Comparison of ENCODE assay signal across 1 cellular context in genomic region chr1:146036990-146037646, GRCh38.
TF ChIP-seq lines count a peak whose summit lies in the region.

No MANE protein-coding gene starts in this region.

TF ChIP-seq in K562, 482 proteins besides CTCF, POLR2A, EP300 and RAD21 (continued from another document):
- TF ChIP-seq PREB (CRISPR knock-in tag; IDR thresholded peaks at IDR 0.05) (no peak), TAF7 (tag; IDR thresholded peaks at IDR 0.05) (no peak), ZBTB26 (CRISPR knock-in tag; IDR thresholded peaks at IDR 0.05) (0 out of 2 replicates have a peak, but pooled peaks have one; percentile 28), E2F6 (IDR thresholded peaks at IDR 0.05; ENCODE audit: borderline replicate concordance in 1 of 2, extremely low read depth in 1 of 2, insufficient read depth in 1 of 2, insufficient read length in 1 of 2, low read depth in 1 of 2, low read length in 1 of 2, poor library complexity in 1 of 2, severe bottlenecking in 1 of 2) (peak in 1 of 2 experiments; percentile 13), ZKSCAN8 (CRISPR knock-in tag; IDR thresholded peaks at IDR 0.05) (no peak), CXXC5 (CRISPR knock-in tag; IDR thresholded peaks at IDR 0.05) (peak; percentile 66), MLX (CRISPR knock-in tag; conservative IDR thresholded peaks at IDR 0.05) (no peak), ZNF184 (CRISPR knock-in tag; IDR thresholded peaks at IDR 0.05) (no peak)
